8 cellular contexts compared by ENCODE assay signal in genomic region chr17:10295728-10296343, GRCh38.
DNase-seq lines count a peak whose midpoint lies in the region; ATAC-seq and TF ChIP-seq lines count a peak whose summit lies in the region.

No MANE protein-coding gene starts in this region.

- H3K27ac ChIP-seq in ovary, result no peak overlapping the region

- H3K36me3 ChIP-seq in ovary, result no peaks in the 10 kb centered on the region

- no peaks in the 10 kb centered on the region for H3K27me3 ChIP-seq in ovary

- TF ChIP-seq EP300 in ovary (IDR thresholded peaks at IDR 0.05), result no peak

- 30 to 44% (median 35%) methylated on average over 5 of the region's 5 CpGs for WGBS in ovary, 3 donors

- intact Hi-C loops in ovary (cut with DNase I), result no loop called here

- no peaks in the 10 kb centered on the region for H3K9me3 ChIP-seq in ovary

- peak; percentile 80 for TF ChIP-seq CTCF in GM10266 (IDR thresholded peaks at IDR 0.05; ENCODE audit: control insufficient read depth, insufficient read depth, low read depth, missing control alignments)
- TF ChIP-seq CTCF in WI38 (IDR thresholded peaks at IDR 0.05; ENCODE audit: low read depth, low read length), result peak; percentile 64
- TF ChIP-seq CTCF in fibroblast of the aortic adventitia (IDR thresholded peaks at IDR 0.05; ENCODE audit: insufficient read depth, low read length), result peak; percentile 78
- peak in 1 of 3 donors; percentile 26 for TF ChIP-seq CTCF in ovary (IDR thresholded peaks at IDR 0.05)

- TF ChIP-seq POLR2A in ovary (IDR thresholded peaks at IDR 0.05), result no peak

- in situ Hi-C loops in ACHN (cut with HindIII; ENCODE audit: low pct_ligation_motif_present, low pct_unique_long_range_greater_than_20kb, low sequenced_read_pairs), result no loop called here

- H3K4me3 ChIP-seq in WI38 (ENCODE audit: low read depth, low read length), result no peak overlapping the region
- H3K4me3 ChIP-seq in fibroblast of the aortic adventitia (ENCODE audit: low read depth, low read length), result no peak overlapping the region
- H3K4me3 ChIP-seq in ovary, result no peak overlapping the region

- H3K4me1 ChIP-seq in ovary (ENCODE audit: insufficient read depth), result peaks cover 3% of the 10 kb centered on the region

- DNase-seq in ACHN, result peak; percentile 62
- peak; percentile 67 for DNase-seq in GM10266 (ENCODE audit: extremely low spot score)
- DNase-seq in Kasumi-1 (lab: John Stamatoyannopoulos, UW), result peak; percentile 14 to 41
- peak; percentile 68 for DNase-seq in fibroblast of the aortic adventitia (ENCODE audit: low read depth)
- DNase-seq in ovary, result peak in 4 of 5 donors; percentile 26 to 54 (median 42)
- DNase-seq in NCI-H2227 treated with DMSO at 0.1 percent for 48 hours (lab: John Stamatoyannopoulos, UW), result no peak

- no peak for ATAC-seq in GM19452 (IDR thresholded peaks at IDR 0.05; ENCODE audit: unreplicated experiment)
